In the genomic region with DNA sequence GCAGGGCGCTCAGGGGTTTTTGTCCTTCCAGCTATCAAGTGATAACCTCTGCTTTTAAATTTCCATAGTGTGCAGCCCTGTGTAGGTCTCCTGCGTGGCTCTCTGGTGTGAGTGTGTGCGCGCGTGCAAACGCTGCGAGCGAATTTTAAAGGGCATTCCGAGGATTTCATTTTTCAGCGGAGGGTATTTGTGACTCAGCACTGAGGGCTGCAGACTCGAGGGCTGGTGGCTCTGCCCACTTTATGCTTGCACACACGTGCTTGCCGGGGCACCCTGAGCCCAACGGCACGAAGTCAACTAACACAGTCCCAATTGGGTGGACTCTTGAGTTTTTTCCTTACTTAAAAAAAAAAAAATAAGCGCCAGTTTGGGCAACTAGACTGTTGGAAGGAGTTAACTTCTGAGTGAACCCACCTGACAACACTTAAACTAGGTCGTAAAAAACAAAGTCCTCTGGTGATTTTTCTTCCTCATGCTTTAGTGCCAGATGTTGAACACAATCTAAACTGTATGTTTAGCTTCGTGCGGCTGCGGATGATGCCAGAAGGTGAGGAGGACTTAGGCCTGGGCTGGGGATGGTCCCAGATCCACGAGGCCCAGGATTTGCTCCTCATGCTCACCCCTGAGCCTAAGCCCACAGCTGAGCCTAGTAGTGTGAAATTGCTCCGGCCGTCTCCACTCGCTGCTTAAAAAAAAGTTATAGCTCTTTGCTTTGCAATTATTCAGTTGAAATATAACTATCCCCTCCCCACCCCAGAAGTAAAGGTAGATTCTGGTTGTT, we compare ENCODE assay signal across 8 cellular contexts. TPM values are rescaled to one million over a fixed set of nuclear protein-coding genes. Genes with fewer than 3 reads are reported as not detected.
DNase-seq lines count a peak whose midpoint lies in the region; ATAC-seq and TF ChIP-seq lines count a peak whose summit lies in the region.

No MANE protein-coding gene starts in this region.

- no peaks in the 10 kb centered on the region for H3K36me3 ChIP-seq in Caco-2 (ENCODE audit: control insufficient read depth, insufficient read depth, low read length)

- ATAC-seq in GM21737 (IDR thresholded peaks at IDR 0.05; ENCODE audit: unreplicated experiment): no peak
- no peak for ATAC-seq in HG02870 (IDR thresholded peaks at IDR 0.05; ENCODE audit: unreplicated experiment)
- no peak for ATAC-seq in GM21367 (IDR thresholded peaks at IDR 0.05; ENCODE audit: unreplicated experiment)

- intact Hi-C loops in Caco-2 (cut with micrococcal nuclease; ENCODE audit: unreplicated experiment): loop anchor here (5.0 to 10.0 kb wide), 4 partner anchors 69 to 392 kb away; no protein-coding TSS in a partner anchor

- H3K4me3 ChIP-seq in Caco-2 (ENCODE audit: low read depth, low read length): peak overlapping the region; percentile 63

- in situ Hi-C loops in KBM-7 (cut with MboI; ENCODE audit: low pct_unique_long_range_greater_than_20kb, low sequenced_read_pairs): no loop called here

- H3K9me3 Mint-ChIP-seq in Caco-2 (ENCODE audit: unreplicated experiment): no peaks in the 10 kb centered on the region
- no peaks in the 10 kb centered on the region for H3K9me3 Mint-ChIP-seq in neural crest cell

- H3K27ac Mint-ChIP-seq in Caco-2 (ENCODE audit: unreplicated experiment) (no peak overlapping the region), neural crest cell (ENCODE audit: unreplicated experiment) (no peak overlapping the region)

- peaks cover 25% of the 10 kb centered on the region for H3K27me3 Mint-ChIP-seq in Caco-2 (ENCODE audit: insufficient read depth, unreplicated experiment)
- peaks cover 79% of the 10 kb centered on the region for H3K27me3 Mint-ChIP-seq in neural crest cell (ENCODE audit: low read depth)

- CTCF ChIA-PET in Caco-2 (lab: Charles Lee): interaction anchor here (1.6 kb wide), 1 partner anchor 35 kb away, joined by 4 read pairs; no protein-coding TSS in a partner anchor

- DNase-seq in Caco-2 (no peak), KBM-7 (peak; percentile 52), cerebellar cortex (ENCODE audit: low spot score) (peak; percentile 37), neural crest cell (ENCODE audit: low read depth, low spot score) (no peak), hypothalamus (lab: John Stamatoyannopoulos, UW) (no peak)

- peak overlapping the region; percentile 98 for H3K4me3 Mint-ChIP-seq in Caco-2 (ENCODE audit: unreplicated experiment)
- peak overlapping the region; percentile 92 for H3K4me3 Mint-ChIP-seq in neural crest cell

- H3K27me3 ChIP-seq in Caco-2 (replicated peaks; ENCODE audit: control insufficient read depth, insufficient read depth, low read length): peaks cover 3% of the 10 kb centered on the region; the same call in 1 of the 2 replicates

- POLR2A ChIA-PET in Caco-2 (lab: Charles Lee): no interaction called here

- H3K4me1 Mint-ChIP-seq in Caco-2 (ENCODE audit: low read depth, unreplicated experiment): peaks cover 24% of the 10 kb centered on the region
- peaks cover 47% of the 10 kb centered on the region for H3K4me1 Mint-ChIP-seq in neural crest cell

- no peak for TF ChIP-seq CTCF in Caco-2 (IDR thresholded peaks at IDR 0.05; ENCODE audit: insufficient read depth in 1 of 2, low read depth in 1 of 2, low read length in 1 of 2, severe bottlenecking in 1 of 2, unreplicated experiment in 1 of 2)
- TF ChIP-seq CTCF in neural crest cell (conservative IDR thresholded peaks at IDR 0.05): no peak

- H3K4me1 ChIP-seq in Caco-2: peaks cover 26% of the 10 kb centered on the region

- no peaks in the 10 kb centered on the region for H3K9me3 ChIP-seq in Caco-2

- H3K36me3 Mint-ChIP-seq in Caco-2 (ENCODE audit: insufficient read depth, unreplicated experiment): peaks cover 8% of the 10 kb centered on the region
- no peaks in the 10 kb centered on the region for H3K36me3 Mint-ChIP-seq in neural crest cell (ENCODE audit: low read depth)

- no TSS peak for BruUV-seq in Caco-2 (replicated peaks; lab: Mats Ljungman, UMichigan)

RNA-seq across cellular contexts. Expression of gene FGF9, which starts 2.1 kb away (rescaled TPM):
- total RNA-seq in Caco-2 (2022) (1.0 and 1.1 TPM in 2 replicates), neural crest cell (3.7 and 5.0 TPM in 2 replicates)

Comparison
In these comparisons a context has a peak if more than half of its experiments do, and no peak if none do; other contexts are left out.
1. DNase-seq: peak in KBM-7 (single experiment) and cerebellar cortex (single experiment); none in Caco-2 (0 of 2), neural crest cell (single experiment) and hypothalamus (0 of 51).